8 cellular contexts compared by ENCODE assay signal in the genomic region with DNA sequence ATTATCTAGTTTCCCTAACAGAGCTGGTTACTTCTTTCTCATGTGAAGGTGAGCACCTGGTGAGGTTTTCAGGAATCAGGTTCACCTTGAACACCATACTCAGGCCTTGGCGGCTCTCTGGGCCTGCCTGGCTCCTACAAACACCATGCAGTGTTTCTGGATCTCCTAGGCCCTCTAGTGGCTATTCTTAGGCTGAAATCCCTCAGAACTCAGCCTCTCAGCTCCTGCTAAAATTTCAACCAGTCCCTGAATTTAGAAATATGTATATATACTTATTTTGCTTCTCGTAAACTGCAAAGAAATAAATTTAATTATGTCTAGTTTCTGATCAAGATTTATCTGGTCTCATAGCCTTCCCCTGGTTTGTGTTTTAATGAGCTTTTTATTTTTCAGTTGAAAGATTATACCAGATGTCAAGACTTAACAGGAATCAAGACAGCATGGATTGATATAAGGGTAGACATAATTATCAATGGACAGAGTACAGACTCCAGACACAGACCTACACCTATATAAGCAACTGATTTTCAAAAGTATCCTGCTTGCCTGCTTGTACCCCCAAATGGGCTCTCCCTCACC. TPM values are rescaled to one million over a fixed set of nuclear protein-coding genes. Genes with fewer than 3 reads are reported as not detected.
DNase-seq lines count a peak whose midpoint lies in the region; ATAC-seq and TF ChIP-seq lines count a peak whose summit lies in the region.

No MANE protein-coding gene starts in this region.

- no peaks in the 10 kb centered on the region for H3K36me3 ChIP-seq in MM.1S (replicated peaks; ENCODE audit: insufficient read depth, low read length)
- H3K36me3 ChIP-seq in upper lobe of left lung, result no peaks in the 10 kb centered on the region

- no peaks in the 10 kb centered on the region for H4K20me1 ChIP-seq in MM.1S (ENCODE audit: insufficient read depth, low read length)

- no peak for TF ChIP-seq EP300 in upper lobe of left lung (IDR thresholded peaks at IDR 0.05)

- H3K9me2 ChIP-seq in MM.1S (replicated peaks; ENCODE audit: insufficient read depth, low read length), result no peaks in the 10 kb centered on the region

- TF ChIP-seq CTCF in MM.1S (IDR thresholded peaks at IDR 0.05; ENCODE audit: low read length), result peak; percentile 67
- TF ChIP-seq CTCF in upper lobe of left lung (IDR thresholded peaks at IDR 0.05), result peak; percentile 14 to 71 (median 56)

- H3F3A ChIP-seq in MM.1S (ENCODE audit: insufficient read depth, low read length), result no peaks in the 10 kb centered on the region

- no peak overlapping the region for H2AFZ ChIP-seq in MM.1S (ENCODE audit: low read length)

- no peak overlapping the region for H3K9ac ChIP-seq in MM.1S (ENCODE audit: low read length)

- no peak overlapping the region for H3K4me2 ChIP-seq in MM.1S (ENCODE audit: low read depth, low read length)

- H3K4me1 ChIP-seq in MM.1S (ENCODE audit: low read length) (0 out of 2 replicates have a peak, but pooled peaks cover under 1% of the 10 kb centered on the region), upper lobe of left lung (no peaks in the 10 kb centered on the region)

- no peak overlapping the region for H3K4me3 ChIP-seq in MM.1S (ENCODE audit: low read length)
- H3K4me3 ChIP-seq in upper lobe of left lung, result no peak overlapping the region

- TF ChIP-seq POLR2A in upper lobe of left lung (IDR thresholded peaks at IDR 0.05), result no peak

- H3K27ac ChIP-seq in MM.1S (ENCODE audit: low read length), result no peak overlapping the region
- no peak overlapping the region for H3K27ac ChIP-seq in upper lobe of left lung

- H3K79me2 ChIP-seq in MM.1S (ENCODE audit: low read length), result no peaks in the 10 kb centered on the region

- 31 to 34% methylated on average over 2 of the region's 2 CpGs for WGBS in upper lobe of left lung, 2 donors

- DNase-seq in EL, result peak; percentile 56
- peak; percentile 50 for DNase-seq in MM.1S
- peak; percentile 33 for DNase-seq in SHP77 treated with DMSO at 0.1 percent for 48 hours (lab: John Stamatoyannopoulos, UW)
- peak; percentile 33 to 68 for DNase-seq in dermis microvascular lymphatic vessel endothelial cell (ENCODE audit: low read depth in 2 of 2)
- DNase-seq in medulla oblongata (ENCODE audit: extremely low spot score), result peak; percentile 80
- DNase-seq in upper lobe of left lung, result peak in 1 of 2 donors; percentile 57
- no peak for DNase-seq in 8988T

- H3K9me3 ChIP-seq in MM.1S (replicated peaks; ENCODE audit: insufficient read depth, low read length) (no peaks in the 10 kb centered on the region), upper lobe of left lung (no peaks in the 10 kb centered on the region)

- H3K27me3 ChIP-seq in MM.1S (replicated peaks; ENCODE audit: insufficient read depth, low read length), result no peaks in the 10 kb centered on the region
- H3K27me3 ChIP-seq in upper lobe of left lung, result no peaks in the 10 kb centered on the region

- ATAC-seq in GM21576 (IDR thresholded peaks at IDR 0.05; ENCODE audit: unreplicated experiment) (peak; percentile 72), upper lobe of left lung (ENCODE audit: low FRiP score in 2 of 2) (peak; percentile 68 to 88)

RNA-seq across cellular contexts. Expression of a gene that starts 55.9 kb away (rescaled TPM):
- total RNA-seq in dermis microvascular lymphatic vessel endothelial cell (0.76 and 1.2 TPM in 2 replicates), upper lobe of left lung (1 to 10 TPM; 1.0 to 7.5 (median 3.5) TPM)
